In genomic region chr12:53805067-53805466, GRCh38 we compare ENCODE assay signal across 37 cellular contexts. TPM values are rescaled to one million over a fixed set of nuclear protein-coding genes. Genes with fewer than 3 reads are reported as not detected.
DNase-seq lines count a peak whose midpoint lies in the region; ATAC-seq, FAIRE-seq and TF ChIP-seq lines count a peak whose summit lies in the region.
"Had no signal": no experiment of that assay in that cellular context is flagged by ENCODE, and none has a peak within 500 bp of the region (broad histone marks: within the 10 kb centered on the region; RNA-seq: fewer than 3 reads in every experiment).

No MANE protein-coding gene starts in this region.

- H4K20me1 ChIP-seq in smooth muscle cell (ENCODE audit: low read depth): no peaks in the 10 kb centered on the region

- H3K9ac ChIP-seq in smooth muscle cell (ENCODE audit: low read depth): no peak overlapping the region

- peaks cover 46% of the 10 kb centered on the region for H3K27me3 ChIP-seq in smooth muscle cell (ENCODE audit: low read depth)
- H3K27me3 ChIP-seq: right lobe of liver had no signal

- DNase-seq in Daoy (ENCODE audit: low read depth) (peak; percentile 37), fibroblast of mammary gland (ENCODE audit: low read depth) (peak; percentile 67), smooth muscle cell (lab: John Stamatoyannopoulos, UW; ENCODE audit: unreplicated experiment) (no peak), NCI-H1930 (lab: John Stamatoyannopoulos, UW) (no peak), HTR-8/SVneo (ENCODE audit: insufficient read length, low spot score) (no peak)
- DNase-seq: activated CD4-positive, alpha-beta T cell treated with anti-CD3 and anti-CD28 coated beads for 48 hours; activated naive CD4-positive, alpha-beta T cell treated with anti-CD3 and anti-CD28 coated beads, Interleukin-2, amount 50 U/mL, for 16 hours; amniotic stem cell; effector CD4-positive, alpha-beta T cell; H7; heart right ventricle; Karpas-422; lower lobe of right lung; naive thymus-derived CD8-positive, alpha-beta T cell; NCI-H146; NCI-H2107; NCI-H748 treated with DMSO at 0.1 percent for 48 hours; occipital lobe; right lobe of liver; SIG-M5; stimulated activated CD4-positive, alpha-beta T cell treated with anti-CD3 and anti-CD28 coated beads, Interleukin-4, amount 100 ng/mL, for 4 hours; SW 1271; T1000 had no signal

- FAIRE-seq in HTR-8/SVneo (lab: Jason Lieb, UNC): no peak
- FAIRE-seq: colon, D721Med, GM18507, HepG2, RCC 7860 had no signal

- H3K36me3 ChIP-seq in smooth muscle cell (ENCODE audit: low read depth): no peaks in the 10 kb centered on the region
- H3K36me3 ChIP-seq: heart right ventricle, lower lobe of right lung, prostate gland, right lobe of liver had no signal

- H3K27ac ChIP-seq in VCaP: peak overlapping the region; percentile 82
- H3K27ac ChIP-seq in smooth muscle cell (ENCODE audit: low read depth): peak overlapping the region; percentile 44
- H3K27ac ChIP-seq: epithelial cell of prostate, foreskin keratinocyte, heart right ventricle, lower lobe of right lung, right lobe of liver had no signal

- H3K4me2 ChIP-seq in smooth muscle cell: no peak overlapping the region

- TF ChIP-seq CTCF in VCaP (conservative IDR thresholded peaks at IDR 0.05): no peak
- no peak for TF ChIP-seq CTCF in fibroblast of mammary gland (conservative IDR thresholded peaks at IDR 0.05; ENCODE audit: control insufficient read depth, insufficient read depth, low read depth, low read length)
- TF ChIP-seq CTCF in smooth muscle cell (IDR thresholded peaks at IDR 0.05; ENCODE audit: borderline replicate concordance, insufficient read depth, poor library complexity, severe bottlenecking): no peak

- ATAC-seq in GM18907 (IDR thresholded peaks at IDR 0.05; ENCODE audit: unreplicated experiment): no peak
- ATAC-seq in HG03460 (IDR thresholded peaks at IDR 0.05; ENCODE audit: unreplicated experiment): no peak
- ATAC-seq: activated T-helper 17 cell treated with anti-CD3 and anti-CD28 coated beads, Interleukin-2, amount 50 U/mL, for 72 hours; heart right ventricle; HepG2; naive thymus-derived CD8-positive, alpha-beta T cell; right lobe of liver had no signal

- H3K4me1 ChIP-seq in smooth muscle cell (ENCODE audit: low read depth): no peaks in the 10 kb centered on the region
- H3K4me1 ChIP-seq: foreskin keratinocyte, heart right ventricle, lower lobe of right lung had no signal

- no peaks in the 10 kb centered on the region for H3F3A ChIP-seq in smooth muscle cell (ENCODE audit: low read depth)

- H3K4me3 ChIP-seq in fibroblast of mammary gland (ENCODE audit: control insufficient read depth, low read depth, low read length): no peak overlapping the region
- H3K4me3 ChIP-seq in smooth muscle cell: no peak overlapping the region
- H3K4me3 ChIP-seq: heart right ventricle, lower lobe of right lung, prostate gland, right lobe of liver had no signal

- H3K9me3 ChIP-seq in smooth muscle cell (replicated peaks; ENCODE audit: low read depth): no peaks in the 10 kb centered on the region
- H3K9me3 ChIP-seq: heart right ventricle, lower lobe of right lung, prostate gland, right lobe of liver had no signal

- no peaks in the 10 kb centered on the region for H3K79me2 ChIP-seq in smooth muscle cell (ENCODE audit: low read depth)

- H2AFZ ChIP-seq in smooth muscle cell (ENCODE audit: low read depth): no peak overlapping the region

- 64% methylated on average over 6 of the region's 6 CpGs for WGBS in smooth muscle cell (ENCODE audit: low lambda C conversion rate)

RNA-seq across cellular contexts. Expression of gene CISTR, which starts 53.3 kb away (rescaled TPM):
- not detected in 2 replicates for total RNA-seq in Daoy (2014; rRNA removed; shearing (Covaris generic))
- total RNA-seq in smooth muscle cell: not detected in 2 replicates
- polyA plus RNA-seq in smooth muscle cell: not detected in 2 replicates
- total RNA-seq: activated T-helper 17 cell treated with anti-CD3 and anti-CD28 coated beads, Interleukin-2, amount 50 U/mL, for 72 hours; foreskin keratinocyte; H7; HepG2; kidney epithelial cell; lower lobe of right lung; mononuclear cell; naive thymus-derived CD8-positive, alpha-beta T cell; occipital lobe; prostate gland; right lobe of liver had no signal
- polyA plus RNA-seq: foreskin keratinocyte; HepG2; naive thymus-derived CD8-positive, alpha-beta T cell had no signal

Comparison
In these comparisons a context has a peak if more than half of its experiments do, and no peak if none do; other contexts are left out.
1. DNase-seq: peak in Daoy (single experiment) and fibroblast of mammary gland (single experiment); none in smooth muscle cell (single experiment), NCI-H1930 (0 of 2) and HTR-8/SVneo (single experiment).